Comparison of ENCODE assay signal across 12 cellular contexts in genomic region chr6:506508-506907, GRCh38.
DNase-seq lines count a peak whose midpoint lies in the region; ATAC-seq lines count a peak whose summit lies in the region.
"Had no signal": no experiment of that assay in that cellular context is flagged by ENCODE, and none has a peak within 500 bp of the region (broad histone marks: within the 10 kb centered on the region; RNA-seq: fewer than 3 reads in every experiment).

No MANE protein-coding gene starts in this region.

- no peak overlapping the region for H3K4me3 Mint-ChIP-seq in activated CD8-positive, alpha-beta T cell treated with anti-CD3 and anti-CD28 coated beads, Interleukin-2, amount 10 ng/mL, durations not matched to agents 7 days and 5 days
- no peak overlapping the region for H3K4me3 Mint-ChIP-seq in naive thymus-derived CD8-positive, alpha-beta T cell
- peak overlapping the region; percentile 70 to 82 for H3K4me3 Mint-ChIP-seq in stimulated activated naive CD8-positive, alpha-beta T cell treated with anti-CD3 and anti-CD28 coated beads, Interleukin-15, amount 100 ng/mL, for 72 hours

- CTCF ChIA-PET in activated CD8-positive, alpha-beta T cell treated with anti-CD3 and anti-CD28 coated beads, Interleukin-2, amount 10 ng/mL, durations not matched to agents 7 days and 5 days (lab: Charles Lee): no interaction called here

- H3K36me3 Mint-ChIP-seq in activated CD8-positive, alpha-beta T cell treated with anti-CD3 and anti-CD28 coated beads, Interleukin-2, amount 10 ng/mL, durations not matched to agents 7 days and 5 days (ENCODE audit: low read depth): peaks cover 20% of the 10 kb centered on the region
- H3K36me3 Mint-ChIP-seq in naive thymus-derived CD8-positive, alpha-beta T cell: peaks cover 0 to 22% (median 10%) of the 10 kb centered on the region in 3 donors

- peak overlapping the region; percentile 76 for H3K27ac Mint-ChIP-seq in activated CD8-positive, alpha-beta T cell treated with anti-CD3 and anti-CD28 coated beads, Interleukin-2, amount 10 ng/mL, durations not matched to agents 7 days and 5 days
- peak overlapping the region in 6 of 10 donors; percentile 3 to 73 (median 39) for H3K27ac Mint-ChIP-seq in naive thymus-derived CD8-positive, alpha-beta T cell
- peak overlapping the region; percentile 97 to 99 for H3K27ac Mint-ChIP-seq in stimulated activated naive CD8-positive, alpha-beta T cell treated with anti-CD3 and anti-CD28 coated beads, Interleukin-15, amount 100 ng/mL, for 72 hours

- no peaks in the 10 kb centered on the region for H3K27me3 Mint-ChIP-seq in activated CD8-positive, alpha-beta T cell treated with anti-CD3 and anti-CD28 coated beads, Interleukin-2, amount 10 ng/mL, durations not matched to agents 7 days and 5 days (ENCODE audit: low read depth)
- H3K27me3 Mint-ChIP-seq in naive thymus-derived CD8-positive, alpha-beta T cell: no peaks in the 10 kb centered on the region
- H3K27me3 Mint-ChIP-seq in stimulated activated naive CD8-positive, alpha-beta T cell treated with anti-CD3 and anti-CD28 coated beads, Interleukin-15, amount 100 ng/mL, for 72 hours: no peaks in the 10 kb centered on the region

- POLR2A ChIA-PET in activated CD8-positive, alpha-beta T cell treated with anti-CD3 and anti-CD28 coated beads, Interleukin-2, amount 10 ng/mL, durations not matched to agents 7 days and 5 days (lab: Charles Lee): no interaction called here
- POLR2A ChIA-PET in naive thymus-derived CD8-positive, alpha-beta T cell (lab: Charles Lee): no interaction called here

- peak; percentile 21 for ATAC-seq in activated CD8-positive, alpha-beta T cell treated with anti-CD3 and anti-CD28 coated beads, Interleukin-2, amount 10 ng/mL, durations not matched to agents 7 days and 5 days
- ATAC-seq in naive thymus-derived CD8-positive, alpha-beta T cell: no peak
- peak; percentile 86 for ATAC-seq in stimulated activated naive CD8-positive, alpha-beta T cell treated with anti-CD3 and anti-CD28 coated beads, Interleukin-15, amount 100 ng/mL, for 72 hours

- peaks cover 79% of the 10 kb centered on the region for H3K4me1 Mint-ChIP-seq in activated CD8-positive, alpha-beta T cell treated with anti-CD3 and anti-CD28 coated beads, Interleukin-2, amount 10 ng/mL, durations not matched to agents 7 days and 5 days (ENCODE audit: low read depth)
- peaks cover 33 to 68% (median 67%) of the 10 kb centered on the region in 4 donors for H3K4me1 Mint-ChIP-seq in naive thymus-derived CD8-positive, alpha-beta T cell
- H3K4me1 Mint-ChIP-seq in stimulated activated naive CD8-positive, alpha-beta T cell treated with anti-CD3 and anti-CD28 coated beads, Interleukin-15, amount 100 ng/mL, for 72 hours: peaks cover 99% of the 10 kb centered on the region

- no peaks in the 10 kb centered on the region for H3K9me3 Mint-ChIP-seq in activated CD8-positive, alpha-beta T cell treated with anti-CD3 and anti-CD28 coated beads, Interleukin-2, amount 10 ng/mL, durations not matched to agents 7 days and 5 days (ENCODE audit: insufficient read depth)
- peaks cover 0 to 1% (median 0%) of the 10 kb centered on the region in 9 donors for H3K9me3 Mint-ChIP-seq in naive thymus-derived CD8-positive, alpha-beta T cell
- H3K9me3 Mint-ChIP-seq in stimulated activated naive CD8-positive, alpha-beta T cell treated with anti-CD3 and anti-CD28 coated beads, Interleukin-15, amount 100 ng/mL, for 72 hours: no peaks in the 10 kb centered on the region

- intact Hi-C loops in head of caudate nucleus (cut with DNase I): no loop called here

- DNase-seq in activated gamma-delta T cell treated with anti-CD3 and anti-CD28 coated beads, Interleukin-2, amount 50 U/mL, for 16 hours (ENCODE audit: low read depth): peak; percentile 27
- no peak for DNase-seq in activated gamma-delta T cell (lab: John Stamatoyannopoulos, UW)
- no peak for DNase-seq in activated CD8-positive, alpha-beta T cell treated with anti-CD3 and anti-CD28 coated beads, Interleukin-2, amount 10 ng/mL, durations not matched to agents 7 days and 5 days
- DNase-seq in naive thymus-derived CD8-positive, alpha-beta T cell: no peak
- DNase-seq in stimulated activated naive CD8-positive, alpha-beta T cell treated with anti-CD3 and anti-CD28 coated beads, Interleukin-15, amount 100 ng/mL, for 72 hours: peak; percentile 64 to 83
- DNase-seq in head of caudate nucleus: no peak
- DNase-seq in NCI-H226: no peak
- no peak for DNase-seq in effector CD8-positive, alpha-beta T cell (lab: John Stamatoyannopoulos, UW)
- DNase-seq: DND-41, HCEC 1CT, kidney, NCI-H345 had no signal

Comparison
In these comparisons a context has a peak if more than half of its experiments do, and no peak if none do; other contexts are left out.
1. DNase-seq: peak in activated gamma-delta T cell treated with anti-CD3 and anti-CD28 coated beads, Interleukin-2, amount 50 U/mL, for 16 hours (single experiment) and stimulated activated naive CD8-positive, alpha-beta T cell treated with anti-CD3 and anti-CD28 coated beads, Interleukin-15, amount 100 ng/mL, for 72 hours (2 of 2); none in activated gamma-delta T cell (single experiment), activated CD8-positive, alpha-beta T cell treated with anti-CD3 and anti-CD28 coated beads, Interleukin-2, amount 10 ng/mL, durations not matched to agents 7 days and 5 days (single experiment), naive thymus-derived CD8-positive, alpha-beta T cell (0 of 10), head of caudate nucleus (0 of 42), NCI-H226 (single experiment) and effector CD8-positive, alpha-beta T cell (single experiment).
2. ATAC-seq: peak in activated CD8-positive, alpha-beta T cell treated with anti-CD3 and anti-CD28 coated beads, Interleukin-2, amount 10 ng/mL, durations not matched to agents 7 days and 5 days (single experiment) and stimulated activated naive CD8-positive, alpha-beta T cell treated with anti-CD3 and anti-CD28 coated beads, Interleukin-15, amount 100 ng/mL, for 72 hours (single experiment); none in naive thymus-derived CD8-positive, alpha-beta T cell (0 of 2).
3. H3K27ac Mint-ChIP-seq: peak in every context shown above with its lines; median percentile 98 in stimulated activated naive CD8-positive, alpha-beta T cell treated with anti-CD3 and anti-CD28 coated beads, Interleukin-15, amount 100 ng/mL, for 72 hours; 76 in activated CD8-positive, alpha-beta T cell treated with anti-CD3 and anti-CD28 coated beads, Interleukin-2, amount 10 ng/mL, durations not matched to agents 7 days and 5 days; 39 in naive thymus-derived CD8-positive, alpha-beta T cell.
4. H3K4me3 Mint-ChIP-seq: peak in stimulated activated naive CD8-positive, alpha-beta T cell treated with anti-CD3 and anti-CD28 coated beads, Interleukin-15, amount 100 ng/mL, for 72 hours (2 of 2); none in activated CD8-positive, alpha-beta T cell treated with anti-CD3 and anti-CD28 coated beads, Interleukin-2, amount 10 ng/mL, durations not matched to agents 7 days and 5 days (single experiment) and naive thymus-derived CD8-positive, alpha-beta T cell (0 of 10).